Comparison of ENCODE assay signal across 8 cellular contexts in genomic region chr17:40124279-40125141, GRCh38. TPM values are rescaled to one million over a fixed set of nuclear protein-coding genes. Genes with fewer than 3 reads are reported as not detected.
A peak's percentile ranks its signal among the peaks of the same experiment; 100 is the strongest.
DNase-seq lines count a peak whose midpoint lies in the region; ATAC-seq and TF ChIP-seq lines count a peak whose summit lies in the region.

No MANE protein-coding gene starts in this region.

- peaks cover 0 to 17% (median 14%) of the 10 kb centered on the region in 5 donors for H3K36me3 Mint-ChIP-seq in naive thymus-derived CD4-positive, alpha-beta T cell

- H3K4me3 Mint-ChIP-seq in naive thymus-derived CD4-positive, alpha-beta T cell: peak overlapping the region; percentile 83 to 99 (median 93)

- DNase-seq in NCI-H748 (lab: John Stamatoyannopoulos, UW; ENCODE audit: unreplicated experiment) (peak; percentile 55), NCI-H748 treated with DMSO at 0.1 percent for 48 hours (lab: John Stamatoyannopoulos, UW) (no peak), PC-3 (peak; percentile 15), SHP77 treated with DMSO at 0.1 percent for 48 hours (lab: John Stamatoyannopoulos, UW) (no peak), NAMALWA (ENCODE audit: low spot score) (no peak)
- DNase-seq in naive thymus-derived CD4-positive, alpha-beta T cell: no peak

- intact Hi-C loops in PC-3 (cut with micrococcal nuclease): loop anchor here (1.0 kb wide), 1 partner anchor 11 kb away; no protein-coding TSS in a partner anchor
- intact Hi-C loops in naive thymus-derived CD4-positive, alpha-beta T cell (cut with micrococcal nuclease): loop anchor here in 1 of 2 donors (5.0 kb wide), 1 partner anchor 193 kb away; no protein-coding TSS in a partner anchor

- H3K9ac ChIP-seq in PC-3 (ENCODE audit: low read length) (peak overlapping the region; percentile 93), endocrine pancreas (ENCODE audit: control insufficient read depth, insufficient read depth, low read length) (peak overlapping the region; percentile 62)

- H3K4me3 ChIP-seq in PC-3 (ENCODE audit: low read length): peak overlapping the region; percentile 99
- peak overlapping the region; percentile 88 for H3K4me3 ChIP-seq in endocrine pancreas (ENCODE audit: control insufficient read depth, insufficient read depth, low read length)
- H3K4me3 ChIP-seq in naive thymus-derived CD4-positive, alpha-beta T cell (ENCODE audit: low read length): peak overlapping the region; percentile 86

- POLR2A ChIA-PET in PC-3 (lab: Charles Lee; ENCODE audit: unreplicated experiment): interaction anchor here (0.6 to 1.1 kb wide), 5 partner anchors 11 to 1006 kb away, joined by 3 to 11 read pairs (median 3); no protein-coding TSS in a partner anchor
- POLR2A ChIA-PET in naive thymus-derived CD4-positive, alpha-beta T cell (lab: Charles Lee): interaction anchor here (0.5 to 9.1 kb wide), 23 partner anchors 9 to 527 kb away, joined by 3 to 134 read pairs (median 4); partner anchors contain the start of genes CASC3, MED24, NR1D1 and ORMDL3

- no peaks in the 10 kb centered on the region for H3K27me3 ChIP-seq in PC-3 (ENCODE audit: low read length)
- no peaks in the 10 kb centered on the region for H3K27me3 ChIP-seq in endocrine pancreas (ENCODE audit: control insufficient read depth, insufficient read depth, low read length)
- no peaks in the 10 kb centered on the region for H3K27me3 ChIP-seq in naive thymus-derived CD4-positive, alpha-beta T cell (ENCODE audit: control insufficient read depth in 2 of 2, insufficient read depth in 2 of 2, low read length in 2 of 2)

- H3K27me3 Mint-ChIP-seq in naive thymus-derived CD4-positive, alpha-beta T cell: no peaks in the 10 kb centered on the region

- no TSS peak for BruUV-seq in PC-3 (replicated peaks; lab: Mats Ljungman, UMichigan)

- no peak overlapping the region for H3K27ac ChIP-seq in PC-3 (ENCODE audit: low read length)
- peak overlapping the region; percentile 82 for H3K27ac ChIP-seq in naive thymus-derived CD4-positive, alpha-beta T cell (ENCODE audit: low read depth, low read length)

- H2AFZ ChIP-seq in PC-3 (ENCODE audit: low read length): no peak overlapping the region

- 0 out of 2 replicates have a peak, but pooled peaks cover 7% of the 10 kb centered on the region for H4K20me1 ChIP-seq in PC-3 (ENCODE audit: low read length)

- CTCF ChIA-PET in PC-3 (lab: Charles Lee): interaction anchor here (2.1 kb wide), 1 partner anchor 11 kb away, joined by 18 read pairs; no protein-coding TSS in a partner anchor
- CTCF ChIA-PET in naive thymus-derived CD4-positive, alpha-beta T cell (lab: Charles Lee): interaction anchor here (0.6 to 4.7 kb wide), 7 partner anchors 8 to 45 kb away, joined by 3 to 52 read pairs (median 5); partner anchors contain the start of gene CASC3

- peaks cover 0 to 1% (median 0%) of the 10 kb centered on the region in 11 donors for H3K9me3 Mint-ChIP-seq in naive thymus-derived CD4-positive, alpha-beta T cell

- H3K36me3 ChIP-seq in PC-3 (ENCODE audit: low read depth, low read length): peaks cover 19% of the 10 kb centered on the region
- H3K36me3 ChIP-seq in endocrine pancreas (ENCODE audit: control insufficient read depth, insufficient read depth, low read length): no peaks in the 10 kb centered on the region
- H3K36me3 ChIP-seq in naive thymus-derived CD4-positive, alpha-beta T cell (ENCODE audit: control insufficient read depth in 2 of 3, insufficient read depth in 3 of 3, low read length in 3 of 3): peaks cover 0 to 36% (median 7%) of the 10 kb centered on the region in 3 experiments

- no peaks in the 10 kb centered on the region for H3F3A ChIP-seq in PC-3 (ENCODE audit: low read length, unreplicated experiment)

- peak overlapping the region; percentile 97 for H3K4me2 ChIP-seq in PC-3 (ENCODE audit: low read length)

- peaks cover 65% of the 10 kb centered on the region for H3K79me2 ChIP-seq in PC-3 (ENCODE audit: low read length)

- no peak for TF ChIP-seq CTCF in PC-3 (conservative IDR thresholded peaks at IDR 0.05; ENCODE audit: low read depth, low read length)

- peaks cover 4% of the 10 kb centered on the region for H3K4me1 ChIP-seq in PC-3 (ENCODE audit: insufficient read depth, low read length)
- H3K4me1 ChIP-seq in endocrine pancreas (ENCODE audit: control insufficient read depth, insufficient read depth, low read length): peaks cover 9% of the 10 kb centered on the region
- H3K4me1 ChIP-seq in naive thymus-derived CD4-positive, alpha-beta T cell (ENCODE audit: control insufficient read depth in 2 of 2, insufficient read depth in 2 of 2, low read length in 2 of 2): peaks cover 12 to 16% of the 10 kb centered on the region in 2 donors

- peak overlapping the region; percentile 0 to 94 (median 85) for H3K27ac Mint-ChIP-seq in naive thymus-derived CD4-positive, alpha-beta T cell

- H3K9me2 ChIP-seq in PC-3 (replicated peaks; ENCODE audit: low read length): no peaks in the 10 kb centered on the region

- peaks cover 29 to 44% (median 38%) of the 10 kb centered on the region in 7 donors for H3K4me1 Mint-ChIP-seq in naive thymus-derived CD4-positive, alpha-beta T cell

- no peaks in the 10 kb centered on the region for H3K9me3 ChIP-seq in PC-3 (ENCODE audit: low read length)
- H3K9me3 ChIP-seq in endocrine pancreas (ENCODE audit: control insufficient read depth, low read length): no peaks in the 10 kb centered on the region
- H3K9me3 ChIP-seq in naive thymus-derived CD4-positive, alpha-beta T cell (ENCODE audit: control insufficient read depth in 2 of 3, low read length in 3 of 3): no peaks in the 10 kb centered on the region

- ATAC-seq in PC-3: peak; percentile 23
- ATAC-seq in naive thymus-derived CD4-positive, alpha-beta T cell: no peak
- no peak for ATAC-seq in GM19397 (IDR thresholded peaks at IDR 0.05; ENCODE audit: unreplicated experiment)

RNA-seq across cellular contexts. Expression of gene MSL1, which starts 2.7 kb away (rescaled TPM):
- total RNA-seq in PC-3 (2014; rRNA removed): 22.2 and 38.1 TPM in 2 replicates
- total RNA-seq in naive thymus-derived CD4-positive, alpha-beta T cell: 100 to 1,000 TPM in 4 of 5 experiments, 10 to 100 TPM in 1; 97.0 to 145 (median 113) TPM
- 10 to 100 TPM in 1 of 2 donors, 1 to 10 TPM in 1; 8.0 to 11.3 TPM for polyA plus RNA-seq in naive thymus-derived CD4-positive, alpha-beta T cell

RNA-seq across cellular contexts. Expression of gene CASC3, which starts 15.8 kb away (rescaled TPM):
- total RNA-seq in PC-3 (2014; rRNA removed): 27.3 and 39.2 TPM in 2 replicates
- total RNA-seq in naive thymus-derived CD4-positive, alpha-beta T cell: 100 to 1,000 TPM in 4 of 5 experiments, 10 to 100 TPM in 1; 93.4 to 160 (median 144) TPM
- polyA plus RNA-seq in naive thymus-derived CD4-positive, alpha-beta T cell: 10 to 100 TPM; 43.5 to 51.5 TPM

RNA-seq across cellular contexts. Expression of gene NR1D1, which starts 24.1 kb away (rescaled TPM):
- total RNA-seq in PC-3 (2014; rRNA removed): 7.1 and 9.2 TPM in 2 replicates
- total RNA-seq in naive thymus-derived CD4-positive, alpha-beta T cell: 10 to 100 TPM in 4 of 5 experiments, 1 to 10 TPM in 1; 3.6 to 34.2 (median 17.3) TPM
- 10 to 100 TPM in 1 of 2 donors, 1 to 10 TPM in 1; 4.7 to 11.2 TPM for polyA plus RNA-seq in naive thymus-derived CD4-positive, alpha-beta T cell

RNA-seq across cellular contexts. Expression of gene RAPGEFL1, which starts 52.8 kb away (rescaled TPM):
- total RNA-seq in PC-3 (2014; rRNA removed): 1.3 and 1.5 TPM in 2 replicates
- 10 to 100 TPM in 1 of 5 experiments, 1 to 10 TPM in 4; 5.0 to 10.7 (median 6.3) TPM for total RNA-seq in naive thymus-derived CD4-positive, alpha-beta T cell
- polyA plus RNA-seq in naive thymus-derived CD4-positive, alpha-beta T cell: under 1 TPM; 0.24 to 0.47 TPM

Comparison
In these comparisons a context has a peak if more than half of its experiments do, and no peak if none do; other contexts are left out.
1. DNase-seq: peak in NCI-H748 (single experiment) and PC-3 (single experiment); none in NCI-H748 treated with DMSO at 0.1 percent for 48 hours (single experiment), naive thymus-derived CD4-positive, alpha-beta T cell (0 of 9), SHP77 treated with DMSO at 0.1 percent for 48 hours (single experiment) and NAMALWA (single experiment).
2. Peak in every context shown above with its lines, with median percentiles within 50 percentile points of each other: H3K4me3 ChIP-seq.